Comparison of ENCODE assay signal across 18 cellular contexts in genomic region chr9:86122309-86122708, GRCh38. TPM values are rescaled to one million over a fixed set of nuclear protein-coding genes. Genes with fewer than 3 reads are reported as not detected.
DNase-seq lines count a peak whose midpoint lies in the region; ATAC-seq and TF ChIP-seq lines count a peak whose summit lies in the region.
"Had no signal": no experiment of that assay in that cellular context is flagged by ENCODE, and none has a peak within 500 bp of the region (broad histone marks: within the 10 kb centered on the region; RNA-seq: fewer than 3 reads in every experiment).

No MANE protein-coding gene starts in this region.

- H3K4me3 ChIP-seq in PC-3 (ENCODE audit: low read length) (no peak overlapping the region), fibroblast of mammary gland (ENCODE audit: control insufficient read depth, low read depth, low read length) (no peak overlapping the region), GM23248 (no peak overlapping the region)
- H3K4me3 ChIP-seq: dorsolateral prefrontal cortex had no signal

- no peaks in the 10 kb centered on the region for H3K79me2 ChIP-seq in PC-3 (ENCODE audit: low read length)
- H3K79me2 ChIP-seq in GM23248 (ENCODE audit: insufficient read depth) = no peaks in the 10 kb centered on the region

- CTCF ChIA-PET in PC-3 (lab: Charles Lee) = no interaction called here

- POLR2A ChIA-PET in PC-3 (lab: Charles Lee; ENCODE audit: unreplicated experiment) = interaction anchor here (0.6 to 0.7 kb wide), 2 partner anchors 18 to 65 kb away, joined by 3 to 5 read pairs; no protein-coding TSS in a partner anchor

- no peak overlapping the region for H2AFZ ChIP-seq in PC-3 (ENCODE audit: low read length)
- no peak overlapping the region for H2AFZ ChIP-seq in GM23248

- no TSS peak for BruUV-seq in PC-3 (replicated peaks; lab: Mats Ljungman, UMichigan)

- DNase-seq in A172 (ENCODE audit: low spot score) = peak; percentile 22
- peak; percentile 34 for DNase-seq in ELR (ENCODE audit: low read depth)
- no peak for DNase-seq in PC-3
- DNase-seq in fibroblast of mammary gland (ENCODE audit: low read depth) = no peak
- DNase-seq in GM23248 = no peak
- no peak for DNase-seq in stimulated activated CD4-positive, alpha-beta T cell treated with anti-CD3 and anti-CD28 coated beads, Interleukin-4, amount 100 ng/mL, for 4 hours
- no peak for DNase-seq in kidney tubule cell (ENCODE audit: low spot score)
- DNase-seq: activated CD4-positive, alpha-beta T cell treated with anti-CD3 and anti-CD28 coated beads, Interleukin-2, amount 50 U/mL, for 4 hours; activated T-cell treated with anti-CD3 and anti-CD28 coated beads, Interleukin-2, amount 50 U/mL, for 4 hours; AML-193; dorsolateral prefrontal cortex; hippocampal formation; left cardiac atrium; NCI-H1048; occipital lobe; stimulated activated CD4-positive, alpha-beta T cell treated with anti-CD3 and anti-CD28 coated beads, Interleukin-2, amount 100 ng/mL, for 48 hours had no signal

- no peaks in the 10 kb centered on the region for H4K20me1 ChIP-seq in PC-3 (ENCODE audit: low read length)
- H4K20me1 ChIP-seq in GM23248 (ENCODE audit: insufficient read depth) = no peaks in the 10 kb centered on the region

- no peak overlapping the region for H3K4me2 ChIP-seq in PC-3 (ENCODE audit: low read length)
- no peak overlapping the region for H3K4me2 ChIP-seq in GM23248 (ENCODE audit: unreplicated experiment)

- no peak overlapping the region for H3K9ac ChIP-seq in PC-3 (ENCODE audit: low read length)
- H3K9ac ChIP-seq in GM23248 = no peak overlapping the region

- no peaks in the 10 kb centered on the region for H3K27me3 ChIP-seq in PC-3 (ENCODE audit: low read length)
- no peaks in the 10 kb centered on the region for H3K27me3 ChIP-seq in GM23248 (replicated peaks; ENCODE audit: insufficient read depth)
- H3K27me3 ChIP-seq: dorsolateral prefrontal cortex had no signal

- H3K27ac ChIP-seq in PC-3 (ENCODE audit: low read length) = no peak overlapping the region
- H3K27ac ChIP-seq in GM23248 = no peak overlapping the region
- H3K27ac ChIP-seq: dorsolateral prefrontal cortex had no signal

- 66 to 85% methylated on average over 2 of the region's 2 CpGs for WGBS in GM23248 (ENCODE audit: low coverage in 1 of 2, low lambda C conversion rate in 2 of 2, missing lambda C conversion rate in 2 of 2), 2 experiments

- no peak for ATAC-seq in PC-3
- no peak for ATAC-seq in GM18907 (IDR thresholded peaks at IDR 0.05; ENCODE audit: unreplicated experiment)
- ATAC-seq: activated naive CD4-positive, alpha-beta T cell treated with anti-CD3 and anti-CD28 coated beads, Interleukin-2, amount 50 U/mL, for 72 hours; activated T-cell treated with anti-CD3 and anti-CD28 coated beads, Interleukin-2, amount 50 U/mL, for 4 hours; left cardiac atrium had no signal

- TF ChIP-seq CTCF in PC-3 (conservative IDR thresholded peaks at IDR 0.05; ENCODE audit: low read depth, low read length) = peak; percentile 31; the same call in 1 of the 2 replicates
- TF ChIP-seq CTCF in fibroblast of mammary gland (conservative IDR thresholded peaks at IDR 0.05; ENCODE audit: control insufficient read depth, insufficient read depth, low read depth, low read length) = peak; percentile 8

- H3K9me2 ChIP-seq in PC-3 (replicated peaks; ENCODE audit: low read length) = no peaks in the 10 kb centered on the region
- no peaks in the 10 kb centered on the region for H3K9me2 ChIP-seq in GM23248 (ENCODE audit: insufficient read depth)

- no peaks in the 10 kb centered on the region for H3K36me3 ChIP-seq in PC-3 (ENCODE audit: low read depth, low read length)
- no peaks in the 10 kb centered on the region for H3K36me3 ChIP-seq in GM23248 (ENCODE audit: low read depth)

- in situ Hi-C loops in GM23248 (cut with MboI) = no loop called here

- H3K9me3 ChIP-seq in PC-3 (ENCODE audit: low read length) (no peaks in the 10 kb centered on the region), GM23248 (ENCODE audit: low read depth) (no peaks in the 10 kb centered on the region)

- intact Hi-C loops in PC-3 (cut with micrococcal nuclease) = no loop called here

- H3K4me1 ChIP-seq in PC-3 (ENCODE audit: insufficient read depth, low read length) (peaks cover 9% of the 10 kb centered on the region), GM23248 (ENCODE audit: insufficient read depth) (peaks cover 9% of the 10 kb centered on the region)

- H3F3A ChIP-seq in PC-3 (ENCODE audit: low read length, unreplicated experiment) (no peaks in the 10 kb centered on the region), GM23248 (ENCODE audit: insufficient read depth) (no peaks in the 10 kb centered on the region)

RNA-seq across cellular contexts. Expression of gene GOLM1, which starts 23.0 kb away (rescaled TPM):
- total RNA-seq in A172 (2014; rRNA removed; shearing (Covaris generic)) = 142 and 155 TPM in 2 replicates
- 55.8 and 56.2 TPM in 2 replicates for total RNA-seq in PC-3 (2014; rRNA removed)
- 48.2 and 56.2 TPM in 2 replicates for total RNA-seq in GM23248 (2014; rRNA removed; shearing (Covaris generic))
- 63.4 and 67.1 TPM in 2 replicates for polyA plus RNA-seq in GM23248 (2016; fragmentation: Nextera tagmentation; extraction: Ambion mirVana)

Comparison
In these comparisons a context has a peak if more than half of its experiments do, and no peak if none do; other contexts are left out.
1. DNase-seq: peak in A172 (single experiment) and ELR (single experiment); none in PC-3 (single experiment), fibroblast of mammary gland (single experiment), GM23248 (single experiment), stimulated activated CD4-positive, alpha-beta T cell treated with anti-CD3 and anti-CD28 coated beads, Interleukin-4, amount 100 ng/mL, for 4 hours (0 of 2) and kidney tubule cell (single experiment).